ENCODE assay signal across 1 cellular context in the genomic region with DNA sequence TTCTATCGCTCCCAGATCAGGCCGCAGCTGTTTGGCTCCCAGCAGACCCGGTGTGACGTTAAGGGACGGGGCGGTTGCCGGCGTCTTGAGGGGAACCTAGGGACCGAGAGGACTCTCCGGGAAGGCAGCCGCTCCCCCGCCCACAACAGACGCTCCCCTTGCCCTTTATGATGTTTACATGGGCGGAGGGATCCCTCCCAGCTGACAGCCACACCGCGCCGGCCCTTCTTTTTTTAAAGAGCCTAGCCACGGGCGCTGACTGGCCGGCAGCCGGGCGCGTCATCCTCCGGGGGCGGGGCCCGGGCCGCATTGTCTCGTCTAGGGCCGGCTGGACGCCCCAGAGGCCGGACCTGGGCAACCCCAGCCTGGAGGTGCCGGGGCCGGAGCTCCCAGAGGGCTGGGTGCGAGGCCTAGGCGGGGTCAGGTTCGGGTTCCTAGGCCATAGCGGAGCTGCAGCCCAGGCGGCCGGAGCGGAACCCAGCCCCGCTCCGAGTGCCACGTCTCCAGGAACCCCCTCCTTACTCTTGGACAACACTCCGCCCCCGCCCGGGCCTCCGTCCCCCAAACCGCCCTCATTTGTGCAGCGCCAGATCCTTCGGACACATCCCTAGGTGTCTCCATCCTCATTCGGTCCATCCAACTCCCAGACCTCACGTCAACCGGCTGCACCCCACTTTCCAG.
TF ChIP-seq lines count a peak whose summit lies in the region.

PCAT6 (plus strand) TSS at position 340 of the 681 bp plus-strand sequence.

TF ChIP-seq in HEK293, 187 proteins besides CTCF, POLR2A, EP300 and RAD21 (continued from another document and continues in another):
- TF ChIP-seq WT1 (tag by site-specific recombination; IDR thresholded peaks at IDR 0.05) = peak; percentile 77
- TF ChIP-seq ZBTB20 (tag by site-specific recombination; IDR thresholded peaks at IDR 0.05) = peak; percentile 74; the same call in 1 of the 2 replicates
- TF ChIP-seq ZBTB26 (tag by site-specific recombination; optimal IDR thresholded peaks at IDR 0.05) = peak; percentile 63
- TF ChIP-seq, protein P1, sequence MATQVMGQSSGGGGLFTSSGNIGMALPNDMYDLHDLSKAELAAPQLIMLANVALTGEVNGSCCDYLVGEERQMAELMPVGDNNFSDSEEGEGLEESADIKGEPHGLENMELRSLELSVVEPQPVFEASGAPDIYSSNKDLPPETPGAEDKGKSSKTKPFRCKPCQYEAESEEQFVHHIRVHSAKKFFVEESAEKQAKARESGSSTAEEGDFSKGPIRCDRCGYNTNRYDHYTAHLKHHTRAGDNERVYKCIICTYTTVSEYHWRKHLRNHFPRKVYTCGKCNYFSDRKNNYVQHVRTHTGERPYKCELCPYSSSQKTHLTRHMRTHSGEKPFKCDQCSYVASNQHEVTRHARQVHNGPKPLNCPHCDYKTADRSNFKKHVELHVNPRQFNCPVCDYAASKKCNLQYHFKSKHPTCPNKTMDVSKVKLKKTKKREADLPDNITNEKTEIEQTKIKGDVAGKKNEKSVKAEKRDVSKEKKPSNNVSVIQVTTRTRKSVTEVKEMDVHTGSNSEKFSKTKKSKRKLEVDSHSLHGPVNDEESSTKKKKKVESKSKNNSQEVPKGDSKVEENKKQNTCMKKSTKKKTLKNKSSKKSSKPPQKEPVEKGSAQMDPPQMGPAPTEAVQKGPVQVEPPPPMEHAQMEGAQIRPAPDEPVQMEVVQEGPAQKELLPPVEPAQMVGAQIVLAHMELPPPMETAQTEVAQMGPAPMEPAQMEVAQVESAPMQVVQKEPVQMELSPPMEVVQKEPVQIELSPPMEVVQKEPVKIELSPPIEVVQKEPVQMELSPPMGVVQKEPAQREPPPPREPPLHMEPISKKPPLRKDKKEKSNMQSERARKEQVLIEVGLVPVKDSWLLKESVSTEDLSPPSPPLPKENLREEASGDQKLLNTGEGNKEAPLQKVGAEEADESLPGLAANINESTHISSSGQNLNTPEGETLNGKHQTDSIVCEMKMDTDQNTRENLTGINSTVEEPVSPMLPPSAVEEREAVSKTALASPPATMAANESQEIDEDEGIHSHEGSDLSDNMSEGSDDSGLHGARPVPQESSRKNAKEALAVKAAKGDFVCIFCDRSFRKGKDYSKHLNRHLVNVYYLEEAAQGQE (tag by site-specific recombination; IDR thresholded peaks at IDR 0.05) = peak; percentile 33; the same call in 1 of the 2 replicates
- peak; percentile 64 for TF ChIP-seq PRDM10 (tag by site-specific recombination; IDR thresholded peaks at IDR 0.05)
- no peak for TF ChIP-seq YY2 (tag by site-specific recombination; IDR thresholded peaks at IDR 0.05)
- no peak for TF ChIP-seq ZNF211 (tag by site-specific recombination; IDR thresholded peaks at IDR 0.05; ENCODE audit: low read depth)
- TF ChIP-seq, protein P2, sequence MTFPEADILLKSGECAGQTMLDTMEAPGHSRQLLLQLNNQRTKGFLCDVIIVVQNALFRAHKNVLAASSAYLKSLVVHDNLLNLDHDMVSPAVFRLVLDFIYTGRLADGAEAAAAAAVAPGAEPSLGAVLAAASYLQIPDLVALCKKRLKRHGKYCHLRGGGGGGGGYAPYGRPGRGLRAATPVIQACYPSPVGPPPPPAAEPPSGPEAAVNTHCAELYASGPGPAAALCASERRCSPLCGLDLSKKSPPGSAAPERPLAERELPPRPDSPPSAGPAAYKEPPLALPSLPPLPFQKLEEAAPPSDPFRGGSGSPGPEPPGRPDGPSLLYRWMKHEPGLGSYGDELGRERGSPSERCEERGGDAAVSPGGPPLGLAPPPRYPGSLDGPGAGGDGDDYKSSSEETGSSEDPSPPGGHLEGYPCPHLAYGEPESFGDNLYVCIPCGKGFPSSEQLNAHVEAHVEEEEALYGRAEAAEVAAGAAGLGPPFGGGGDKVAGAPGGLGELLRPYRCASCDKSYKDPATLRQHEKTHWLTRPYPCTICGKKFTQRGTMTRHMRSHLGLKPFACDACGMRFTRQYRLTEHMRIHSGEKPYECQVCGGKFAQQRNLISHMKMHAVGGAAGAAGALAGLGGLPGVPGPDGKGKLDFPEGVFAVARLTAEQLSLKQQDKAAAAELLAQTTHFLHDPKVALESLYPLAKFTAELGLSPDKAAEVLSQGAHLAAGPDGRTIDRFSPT (tag by site-specific recombination; IDR thresholded peaks at IDR 0.05) = 0 out of 2 replicates have a peak, but pooled peaks have one; percentile 39
- TF ChIP-seq MYNN (tag by site-specific recombination; IDR thresholded peaks at IDR 0.05; ENCODE audit: borderline replicate concordance) = no peak
- TF ChIP-seq, protein P3, sequence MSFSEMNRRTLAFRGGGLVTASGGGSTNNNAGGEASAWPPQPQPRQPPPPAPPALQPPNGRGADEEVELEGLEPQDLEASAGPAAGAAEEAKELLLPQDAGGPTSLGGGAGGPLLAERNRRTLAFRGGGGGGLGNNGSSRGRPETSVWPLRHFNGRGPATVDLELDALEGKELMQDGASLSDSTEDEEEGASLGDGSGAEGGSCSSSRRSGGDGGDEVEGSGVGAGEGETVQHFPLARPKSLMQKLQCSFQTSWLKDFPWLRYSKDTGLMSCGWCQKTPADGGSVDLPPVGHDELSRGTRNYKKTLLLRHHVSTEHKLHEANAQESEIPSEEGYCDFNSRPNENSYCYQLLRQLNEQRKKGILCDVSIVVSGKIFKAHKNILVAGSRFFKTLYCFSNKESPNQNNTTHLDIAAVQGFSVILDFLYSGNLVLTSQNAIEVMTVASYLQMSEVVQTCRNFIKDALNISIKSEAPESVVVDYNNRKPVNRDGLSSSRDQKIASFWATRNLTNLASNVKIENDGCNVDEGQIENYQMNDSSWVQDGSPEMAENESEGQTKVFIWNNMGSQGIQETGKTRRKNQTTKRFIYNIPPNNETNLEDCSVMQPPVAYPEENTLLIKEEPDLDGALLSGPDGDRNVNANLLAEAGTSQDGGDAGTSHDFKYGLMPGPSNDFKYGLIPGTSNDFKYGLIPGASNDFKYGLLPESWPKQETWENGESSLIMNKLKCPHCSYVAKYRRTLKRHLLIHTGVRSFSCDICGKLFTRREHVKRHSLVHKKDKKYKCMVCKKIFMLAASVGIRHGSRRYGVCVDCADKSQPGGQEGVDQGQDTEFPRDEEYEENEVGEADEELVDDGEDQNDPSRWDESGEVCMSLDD (tag by site-specific recombination; IDR thresholded peaks at IDR 0.05) = peak; percentile 95
- peak; percentile 67 for TF ChIP-seq ZNF335 (tag by site-specific recombination; conservative IDR thresholded peaks at IDR 0.05)
- no peak for TF ChIP-seq ZNF521 (tag by site-specific recombination; IDR thresholded peaks at IDR 0.05)
- peak; percentile 79; the same call in 1 of the 2 replicates for TF ChIP-seq ZNF561 (tag by site-specific recombination; IDR thresholded peaks at IDR 0.05; ENCODE audit: borderline replicate concordance)
- TF ChIP-seq KLF10 (tag by site-specific recombination; IDR thresholded peaks at IDR 0.05) = peak; percentile 98
- TF ChIP-seq ZNF311 (tag by site-specific recombination; IDR thresholded peaks at IDR 0.05; ENCODE audit: borderline replicate concordance) = no peak
- TF ChIP-seq GLIS2 (tag by site-specific recombination; IDR thresholded peaks at IDR 0.05) = peak; percentile 80
- peak; percentile 99 for TF ChIP-seq ZBTB48 (tag by site-specific recombination; IDR thresholded peaks at IDR 0.05)
- TF ChIP-seq ZNF776 (tag by site-specific recombination; IDR thresholded peaks at IDR 0.05; ENCODE audit: borderline replicate concordance) = no peak
- TF ChIP-seq ZNF596 (tag by site-specific recombination; IDR thresholded peaks at IDR 0.05) = no peak
- no peak for TF ChIP-seq ZNF248 (tag by site-specific recombination; IDR thresholded peaks at IDR 0.05)
- no peak for TF ChIP-seq PRDM2 (tag by site-specific recombination; IDR thresholded peaks at IDR 0.05; ENCODE audit: borderline replicate concordance)
- peak; percentile 58; the same call in 1 of the 2 replicates for TF ChIP-seq ZNF391 (tag by site-specific recombination; IDR thresholded peaks at IDR 0.05; ENCODE audit: borderline replicate concordance, low read depth)
- TF ChIP-seq ZNF707 (tag by site-specific recombination; IDR thresholded peaks at IDR 0.05) = no peak
- peak; percentile 85 for TF ChIP-seq ZXDB (tag by site-specific recombination; IDR thresholded peaks at IDR 0.05)
